Comparison of ENCODE assay signal across 15 cellular contexts in genomic region chr14:53501361-53502320, GRCh38.
DNase-seq lines count a peak whose midpoint lies in the region; ATAC-seq and TF ChIP-seq lines count a peak whose summit lies in the region.
"Had no signal": no experiment of that assay in that cellular context is flagged by ENCODE, and none has a peak within 500 bp of the region (broad histone marks: within the 10 kb centered on the region; RNA-seq: fewer than 3 reads in every experiment).

No MANE protein-coding gene starts in this region.

- H3K9me3 ChIP-seq in stomach, result peaks cover 0 to 19% (median 9%) of the 10 kb centered on the region in 4 donors
- H3K9me3 ChIP-seq: suprapubic skin had no signal

- H3K4me3 ChIP-seq in fibroblast of villous mesenchyme (ENCODE audit: low read depth, low read length) (peak overlapping the region; percentile 35), stomach (no peak overlapping the region)
- H3K4me3 ChIP-seq: BLaER1 treated with 17β-estradiol and CSF1 and Interleukin-3, amounts not matched to agents 10 nM and 100 nM; mucosa of descending colon; suprapubic skin had no signal

- intact Hi-C loops in stomach (cut with DNase I; ENCODE audit: low total_unique reads), result no loop called here

- TF ChIP-seq POLR2A in stomach (IDR thresholded peaks at IDR 0.05), result no peak
- no peak for TF ChIP-seq POLR2A in GM18505 (IDR thresholded peaks at IDR 0.05; ENCODE audit: borderline replicate concordance, extremely low read depth, insufficient read depth, insufficient read length)

- peak overlapping the region in 3 of 5 donors; percentile 7 to 14 (median 10) for H3K27ac ChIP-seq in stomach
- H3K27ac ChIP-seq: BLaER1 treated with 17β-estradiol and CSF1 and Interleukin-3, amounts not matched to agents 10 nM and 100 nM; suprapubic skin; VCaP had no signal

- ATAC-seq in GM18505 (IDR thresholded peaks at IDR 0.05; ENCODE audit: unreplicated experiment), result no peak
- ATAC-seq: activated CD8-positive, alpha-beta T cell treated with anti-CD3 and anti-CD28 coated beads, Interleukin-2, amount 10 ng/mL, durations not matched to agents 7 days and 5 days; activated T-cell treated with anti-CD3 and anti-CD28 coated beads, Interleukin-2, amount 50 U/mL, for 72 hours; mucosa of descending colon had no signal

- no peaks in the 10 kb centered on the region for H3K36me3 ChIP-seq in stomach
- H3K36me3 ChIP-seq: BLaER1 treated with 17β-estradiol and CSF1 and Interleukin-3, amounts not matched to agents 10 nM and 100 nM; suprapubic skin had no signal

- TF ChIP-seq CTCF in fibroblast of villous mesenchyme (IDR thresholded peaks at IDR 0.05; ENCODE audit: insufficient read depth, low read depth, low read length), result no peak
- TF ChIP-seq CTCF in stomach (IDR thresholded peaks at IDR 0.05), result no peak

- DNase-seq in HCEC 1CT (peak; percentile 75), amniotic epithelial cell (ENCODE audit: low read depth) (peak; percentile 99), fibroblast of villous mesenchyme (ENCODE audit: low read depth) (peak; percentile 95), stomach (no peak), NCI-H524 (lab: John Stamatoyannopoulos, UW) (no peak)
- DNase-seq in activated naive CD4-positive, alpha-beta T cell treated with Interleukin-2 at 50 U/mL for 16 hours, result no peak
- DNase-seq: activated CD8-positive, alpha-beta T cell treated with anti-CD3 and anti-CD28 coated beads, Interleukin-2, amount 10 ng/mL, durations not matched to agents 7 days and 5 days; activated T-cell treated with anti-CD3 and anti-CD28 coated beads, Interleukin-2, amount 50 U/mL, for 72 hours; hippocampal formation; mucosa of descending colon; stimulated activated CD4-positive, alpha-beta T cell treated with anti-CD3 and anti-CD28 coated beads, Interleukin-4, amount 100 ng/mL, for 1 hour had no signal

- WGBS in stomach, 5 donors, result 35 to 44% (median 44%) methylated on average over 4 of the region's 4 CpGs

- TF ChIP-seq EP300 in stomach (IDR thresholded peaks at IDR 0.05), result no peak

- H3K4me1 ChIP-seq in stomach, result peaks cover 0 to 13% (median 4%) of the 10 kb centered on the region in 4 donors
- H3K4me1 ChIP-seq: BLaER1 treated with 17β-estradiol and CSF1 and Interleukin-3, amounts not matched to agents 10 nM and 100 nM had no signal

- H3K27me3 ChIP-seq in stomach, result no peaks in the 10 kb centered on the region
- H3K27me3 ChIP-seq: BLaER1 treated with 17β-estradiol and CSF1 and Interleukin-3, amounts not matched to agents 10 nM and 100 nM; suprapubic skin had no signal

Comparison
In these comparisons a context has a peak if more than half of its experiments do, and no peak if none do; other contexts are left out.
1. DNase-seq: peak in HCEC 1CT (single experiment), amniotic epithelial cell (single experiment) and fibroblast of villous mesenchyme (single experiment); none in stomach (single experiment), NCI-H524 (0 of 2) and activated naive CD4-positive, alpha-beta T cell treated with Interleukin-2 at 50 U/mL for 16 hours (single experiment).